ENCODE assay signal across 11 cellular contexts in genomic region chr2:160224507-160224906, GRCh38. TPM values are rescaled to one million over a fixed set of nuclear protein-coding genes. Genes with fewer than 3 reads are reported as not detected.
DNase-seq lines count a peak whose midpoint lies in the region; ATAC-seq, FAIRE-seq and TF ChIP-seq lines count a peak whose summit lies in the region.
"Had no signal": no experiment of that assay in that cellular context is flagged by ENCODE, and none has a peak within 500 bp of the region (broad histone marks: within the 10 kb centered on the region; RNA-seq: fewer than 3 reads in every experiment).

No MANE protein-coding gene starts in this region.

- DNase-seq in SK-N-SH, result peak; percentile 51
- no peak for DNase-seq in trophoblast cell
- DNase-seq in coronary artery (ENCODE audit: low spot score), result no peak
- no peak for DNase-seq in kidney
- no peak for DNase-seq in NOMO-1 treated with DMSO at 0.1 percent for 48 hours (lab: John Stamatoyannopoulos, UW; ENCODE audit: unreplicated experiment)
- no peak for DNase-seq in NCI-H510A (lab: John Stamatoyannopoulos, UW)
- DNase-seq: activated naive CD8-positive, alpha-beta T cell treated with anti-CD3 and anti-CD28 coated beads, Interleukin-2, amount 10 ng/mL, durations not matched to agents 7 days and 5 days; spleen had no signal

- H2BK12ac ChIP-seq in trophoblast cell (ENCODE audit: low read length), result peak overlapping the region; percentile 98

- peak overlapping the region; percentile 50; the same call in 1 of the 2 replicates for H3K9ac ChIP-seq in SK-N-SH
- no peak overlapping the region for H3K9ac ChIP-seq in trophoblast cell (ENCODE audit: low read length)
- H3K9ac ChIP-seq in kidney (ENCODE audit: low read length in 2 of 2), result no peak overlapping the region

- peak overlapping the region; percentile 94 for H3K14ac ChIP-seq in trophoblast cell (ENCODE audit: low read length)

- peak overlapping the region; percentile 88 for H2BK5ac ChIP-seq in trophoblast cell (ENCODE audit: low read depth, low read length, poor library complexity)

- peak overlapping the region; percentile 83 for H3K18ac ChIP-seq in trophoblast cell (ENCODE audit: low read length)

- intact Hi-C loops in kidney (cut with DNase I), result no loop called here

- ATAC-seq in GM19351 (IDR thresholded peaks at IDR 0.05; ENCODE audit: unreplicated experiment) (peak; percentile 25), HG02885 (IDR thresholded peaks at IDR 0.05; ENCODE audit: poor library complexity, unreplicated experiment) (peak; percentile 29)

- peak overlapping the region; percentile 85 for H3K4ac ChIP-seq in trophoblast cell (ENCODE audit: low read depth, low read length)

- H4K91ac ChIP-seq in trophoblast cell (ENCODE audit: low read depth, low read length), result peak overlapping the region; percentile 96

- TF ChIP-seq EP300 in SK-N-SH (IDR thresholded peaks at IDR 0.05; ENCODE audit: borderline replicate concordance in 1 of 2, low read depth in 1 of 2, low read length in 1 of 2), result peak in 1 of 2 experiments; percentile 65; a peak in 1 of 4 replicates

- TF ChIP-seq CTCF in SK-N-SH (IDR thresholded peaks at IDR 0.05) (no peak), coronary artery (IDR thresholded peaks at IDR 0.05) (no peak), kidney (IDR thresholded peaks at IDR 0.05; ENCODE audit: borderline replicate concordance, extremely low read depth, insufficient read depth) (no peak)

- peaks cover 78% of the 10 kb centered on the region for H3K79me1 ChIP-seq in trophoblast cell (ENCODE audit: low read length)

- 13% methylated on average over 3 of the region's 3 CpGs for WGBS in SK-N-SH (ENCODE audit: low lambda C conversion rate)
- WGBS in trophoblast cell (ENCODE audit: extremely low coverage, insufficient coverage, insufficient read length), result no CpG with 5 or more reads among the region's 3 CpGs

- H3K79me2 ChIP-seq in SK-N-SH (ENCODE audit: insufficient read depth) (no peaks in the 10 kb centered on the region), trophoblast cell (ENCODE audit: control insufficient read depth, insufficient read depth, low read length, poor library complexity) (peaks cover 25% of the 10 kb centered on the region)

- peaks cover 38 to 83% of the 10 kb centered on the region in 2 experiments for H3K4me1 ChIP-seq in SK-N-SH (ENCODE audit: control insufficient read depth in 1 of 2, insufficient read depth in 2 of 2, low read depth in 1 of 2, low read length in 1 of 2)
- H3K4me1 ChIP-seq in trophoblast cell (ENCODE audit: control insufficient read depth in 1 of 2, insufficient read depth in 2 of 2, low read length in 2 of 2), result peaks cover 51 to 61% of the 10 kb centered on the region in 2 experiments
- peaks cover 49 to 70% of the 10 kb centered on the region in 2 donors for H3K4me1 ChIP-seq in kidney (ENCODE audit: control insufficient read depth in 1 of 2, insufficient read depth in 1 of 2, low read depth in 1 of 2, low read length in 2 of 2)

- H2AK5ac ChIP-seq in trophoblast cell (ENCODE audit: low read length), result peak overlapping the region; percentile 65

- no peak for TF ChIP-seq RAD21 in SK-N-SH (IDR thresholded peaks at IDR 0.05; ENCODE audit: low read length)

- peaks cover 45% of the 10 kb centered on the region for H3F3A ChIP-seq in SK-N-SH (replicated peaks; ENCODE audit: insufficient read depth)

- H3K27ac ChIP-seq in SK-N-SH (ENCODE audit: low read depth in 2 of 2, low read length in 1 of 2) (peak overlapping the region; percentile 96 to 98), trophoblast cell (ENCODE audit: low read depth, low read length) (peak overlapping the region; percentile 95), coronary artery (peak overlapping the region in 1 of 2 donors; percentile 29), kidney (ENCODE audit: low read depth in 2 of 2, low read length in 2 of 2) (peak overlapping the region in 1 of 2 donors; percentile 58)
- H3K27ac ChIP-seq: spleen had no signal

- H3K23ac ChIP-seq in trophoblast cell (ENCODE audit: low read length), result no peak overlapping the region

- H2BK120ac ChIP-seq in trophoblast cell (ENCODE audit: insufficient read depth, low read length, poor library complexity), result peak overlapping the region; percentile 96

- POLR2A ChIA-PET in SK-N-SH (lab: Yijun Ruan, JAX), result no interaction called here

- no peak overlapping the region for H4K12ac ChIP-seq in trophoblast cell (ENCODE audit: low read depth, low read length)

- peak overlapping the region; percentile 45 for H3K4me2 ChIP-seq in SK-N-SH
- H3K4me2 ChIP-seq in trophoblast cell (ENCODE audit: low read length), result no peak overlapping the region

- H2AFZ ChIP-seq in SK-N-SH (ENCODE audit: low read depth) (no peak overlapping the region), trophoblast cell (ENCODE audit: insufficient read depth, low read length, poor library complexity) (no peak overlapping the region)

- peak overlapping the region; percentile 4 to 16; a peak in 1 of 4 replicates for H3K4me3 ChIP-seq in SK-N-SH (ENCODE audit: low read depth in 2 of 2, low read length in 1 of 2)
- no peak overlapping the region for H3K4me3 ChIP-seq in trophoblast cell (ENCODE audit: low read depth, low read length)
- no peak overlapping the region for H3K4me3 ChIP-seq in coronary artery
- H3K4me3 ChIP-seq in kidney (ENCODE audit: low read length in 2 of 2), result no peak overlapping the region
- H3K4me3 ChIP-seq: spleen had no signal

- H3K27me3 ChIP-seq in SK-N-SH (ENCODE audit: insufficient read depth) (no peaks in the 10 kb centered on the region), trophoblast cell (ENCODE audit: insufficient read depth, low read length) (no peaks in the 10 kb centered on the region)
- H3K27me3 ChIP-seq: spleen had no signal

- H4K20me1 ChIP-seq in SK-N-SH (ENCODE audit: insufficient read depth), result no peaks in the 10 kb centered on the region

- H3K9me3 ChIP-seq in SK-N-SH (no peaks in the 10 kb centered on the region), trophoblast cell (ENCODE audit: insufficient read depth, low read depth, low read length) (no peaks in the 10 kb centered on the region), kidney (ENCODE audit: control insufficient read depth in 1 of 2, low read length in 2 of 2) (no peaks in the 10 kb centered on the region)
- H3K9me3 ChIP-seq: spleen had no signal

- peak overlapping the region; percentile 63 for H4K8ac ChIP-seq in trophoblast cell (ENCODE audit: low read depth, low read length)

- FAIRE-seq in kidney (lab: Jason Lieb, UNC), result no peak
- FAIRE-seq: TTC549 had no signal

- CTCF ChIA-PET in SK-N-SH (lab: Yijun Ruan, JAX), result interaction anchor here (0.6 to 1.2 kb wide), 3 partner anchors 14 to 770 kb away, joined by 3 to 6 read pairs (median 3); no protein-coding TSS in a partner anchor

- H3K9me2 ChIP-seq in SK-N-SH, result no peaks in the 10 kb centered on the region

- H3K36me3 ChIP-seq in SK-N-SH (replicated peaks in 1 of 2; ENCODE audit: control insufficient read depth in 1 of 2, insufficient read depth in 2 of 2, low read length in 1 of 2) (no peaks in the 10 kb centered on the region), trophoblast cell (ENCODE audit: control insufficient read depth in 1 of 2, insufficient read depth in 2 of 2, low read length in 2 of 2) (no peaks in the 10 kb centered on the region), kidney (ENCODE audit: control insufficient read depth in 1 of 2, insufficient read depth in 2 of 2, low read length in 2 of 2) (no peaks in the 10 kb centered on the region)
- H3K36me3 ChIP-seq: spleen had no signal

TF ChIP-seq in SK-N-SH, 30 proteins besides CTCF, POLR2A, EP300 and RAD21:
- TF ChIP-seq IRF3 (IDR thresholded peaks at IDR 0.05; ENCODE audit: low read depth, low read length), result no peak
- no peak for TF ChIP-seq USF2 (IDR thresholded peaks at IDR 0.05; ENCODE audit: borderline replicate concordance, low read depth, low read length)
- TF ChIP-seq USF1 (IDR thresholded peaks at IDR 0.05; ENCODE audit: borderline replicate concordance, low read depth), result no peak
- peak; percentile 41 for TF ChIP-seq GATA2 (CRISPR knock-in tag; IDR thresholded peaks at IDR 0.05)
- no peak for TF ChIP-seq TAF1 (IDR thresholded peaks at IDR 0.05; ENCODE audit: borderline replicate concordance, low read depth, low read length)
- TF ChIP-seq RCOR1 (IDR thresholded peaks at IDR 0.05; ENCODE audit: low read length), result peak; percentile 82

RNA-seq across cellular contexts. Expression of gene ITGB6, which starts 24.4 kb away (rescaled TPM):
- polyA plus RNA-seq in SK-N-SH (2012; rRNA removed) (0.10 and 0.13 TPM in 2 replicates), kidney (ENCODE audit: insufficient read depth, low read depth, low replicate concordance) (13.4 TPM)
- 0.13 and 0.15 TPM in 2 replicates for polyA plus RNA-seq in SK-N-SH (2012; cell fraction: cytosol; rRNA removed)
- polyA plus RNA-seq in SK-N-SH (2012; cell fraction: nucleus; rRNA removed), result 0.26 TPM in 2 replicates
- 100 and 101 TPM in 2 replicates for polyA plus RNA-seq in trophoblast cell (2013)
- total RNA-seq in kidney, result 302 TPM
- total RNA-seq: activated naive CD8-positive, alpha-beta T cell treated with anti-CD3 and anti-CD28 coated beads, Interleukin-2, amount 10 ng/mL, durations not matched to agents 7 days and 5 days; spleen had no signal

Comparison
In these comparisons a context has a peak if more than half of its experiments do, and no peak if none do; other contexts are left out.
1. H3K4me3 ChIP-seq: peak in SK-N-SH (2 of 2); none in trophoblast cell (single experiment), coronary artery (single experiment) and kidney (0 of 2).
2. RNA of gene ITGB6, which starts 24.4 kb away (polyA plus RNA-seq): 13.4 TPM in kidney (single experiment); 0.10 to 0.26 TPM in SK-N-SH; every median in the first group is over 10 times any median in the second.